In genomic region chr1:8247821-8248436, GRCh38 we compare ENCODE assay signal across 19 cellular contexts.
"Had no signal": no experiment of that assay in that cellular context is flagged by ENCODE, and none has a peak within 500 bp of the region (broad histone marks: within the 10 kb centered on the region; RNA-seq: fewer than 3 reads in every experiment).

No MANE protein-coding gene starts in this region.

- H3K9me3 ChIP-seq: ascending aorta, left ventricle myocardium inferior had no signal

- ATAC-seq: activated T-cell treated with anti-CD3 and anti-CD28 coated beads, Interleukin-2, amount 50 U/mL, for 72 hours; effector memory CD8-positive, alpha-beta T cell; stimulated activated naive CD8-positive, alpha-beta T cell treated with anti-CD3 and anti-CD28 coated beads, Interleukin-15, Interleukin-2, amounts not matched to agents 100 U/mL and 50 U/mL, for 24 hours had no signal

- H3K9ac ChIP-seq: neural progenitor cell had no signal

- FAIRE-seq: bronchial epithelial cell had no signal

- H3K27me3 ChIP-seq: ascending aorta, neural progenitor cell had no signal

- H3K4me3 ChIP-seq: ascending aorta, left ventricle myocardium inferior, neural progenitor cell had no signal

- DNase-seq: activated CD4-positive, alpha-beta T cell treated with anti-CD3 and anti-CD28 coated beads for 1 hour; activated CD8-positive, alpha-beta memory T cell treated with anti-CD3 and anti-CD28 coated beads for 24 hours; activated gamma-delta T cell; activated T-cell treated with anti-CD3 and anti-CD28 coated beads, Interleukin-2, amount 50 U/mL, for 72 hours; cerebellar nuclear complex; effector memory CD8-positive, alpha-beta T cell; foreskin fibroblast; hypothalamus; islet precursor cell; left ventricle myocardium inferior; naive B cell; stimulated activated naive CD8-positive, alpha-beta T cell treated with anti-CD3 and anti-CD28 coated beads, Interleukin-15, Interleukin-2, amounts not matched to agents 100 U/mL and 50 U/mL, for 24 hours; substantia nigra; SW 1271; T-helper 2 cell; WERI-Rb-1 had no signal

- H3K36me3 ChIP-seq: ascending aorta, left ventricle myocardium inferior, neural progenitor cell, WERI-Rb-1 had no signal

- H2AFZ ChIP-seq: neural progenitor cell had no signal

- H3K27ac ChIP-seq: ascending aorta, left ventricle myocardium inferior, neural progenitor cell, WERI-Rb-1 had no signal

- H3K4me1 ChIP-seq: ascending aorta, left ventricle myocardium inferior, neural progenitor cell had no signal

- H3K4me2 ChIP-seq: neural progenitor cell had no signal
